In genomic region chr22:46969491-46969890, GRCh38 we compare ENCODE assay signal across 11 cellular contexts.
DNase-seq lines count a peak whose midpoint lies in the region; ATAC-seq, FAIRE-seq and TF ChIP-seq lines count a peak whose summit lies in the region.
"Had no signal": no experiment of that assay in that cellular context is flagged by ENCODE, and none has a peak within 500 bp of the region (broad histone marks: within the 10 kb centered on the region; RNA-seq: fewer than 3 reads in every experiment).

No MANE protein-coding gene starts in this region.

- TF ChIP-seq CTCF in osteoblast (IDR thresholded peaks at IDR 0.05; ENCODE audit: extremely low read depth, low read depth, low read length) = no peak

- no peak overlapping the region for H3K27ac ChIP-seq in osteoblast (ENCODE audit: low read depth, low read length)

- H4K20me1 ChIP-seq in osteoblast (ENCODE audit: insufficient read depth, low read length) = peaks cover 22% of the 10 kb centered on the region

- peak; percentile 72 for ATAC-seq in GM21423 (IDR thresholded peaks at IDR 0.05; ENCODE audit: unreplicated experiment)
- peak; percentile 86 for ATAC-seq in HG03378 (IDR thresholded peaks at IDR 0.05; ENCODE audit: unreplicated experiment)

- no peaks in the 10 kb centered on the region for H3K27me3 ChIP-seq in osteoblast (ENCODE audit: insufficient read depth, low read length)
- H3K27me3 ChIP-seq: upper lobe of left lung had no signal

- peaks cover 3% of the 10 kb centered on the region for H3K79me2 ChIP-seq in osteoblast (ENCODE audit: insufficient read depth, low read length)

- DNase-seq in GM18507 (ENCODE audit: extremely low spot score, insufficient read length, low read depth) (peak; percentile 72), osteoblast (ENCODE audit: insufficient read length, low spot score, missing footprints) (peak; percentile 50), SIG-M5 treated with dmso at 0.1 percent for 504 hours (lab: John Stamatoyannopoulos, UW; ENCODE audit: unreplicated experiment) (no peak), HUDEP-2 (lab: John Stamatoyannopoulos, UW; ENCODE audit: unreplicated experiment in 76 of 76) (no peak), NCI-H2029 (lab: John Stamatoyannopoulos, UW) (no peak), cerebellum (ENCODE audit: low spot score) (no peak)
- DNase-seq: KG1, SHP77, upper lobe of left lung had no signal

- peak; percentile 81 for FAIRE-seq in GM18507 (lab: Jason Lieb, UNC)

- no peak overlapping the region for H3K4me2 ChIP-seq in osteoblast (ENCODE audit: insufficient read depth, low read length)

- no peaks in the 10 kb centered on the region for H3K4me1 ChIP-seq in osteoblast (ENCODE audit: insufficient read depth, low read length)

- H3K9me3 ChIP-seq in osteoblast (ENCODE audit: low read depth, low read length) = no peaks in the 10 kb centered on the region
- H3K9me3 ChIP-seq: upper lobe of left lung had no signal

- no peak overlapping the region for H2AFZ ChIP-seq in osteoblast (ENCODE audit: low read length)

- no peak overlapping the region for H3K4me3 ChIP-seq in osteoblast (ENCODE audit: insufficient read depth, low read length)
- H3K4me3 ChIP-seq: upper lobe of left lung had no signal

- peaks cover 2% of the 10 kb centered on the region for H3K36me3 ChIP-seq in osteoblast (ENCODE audit: insufficient read depth, low read length)

Comparison
In these comparisons a context has a peak if more than half of its experiments do, and no peak if none do; other contexts are left out.
1. DNase-seq: peak in GM18507 (single experiment) and osteoblast (single experiment); none in SIG-M5 treated with dmso at 0.1 percent for 504 hours (single experiment), HUDEP-2 (0 of 76), NCI-H2029 (single experiment) and cerebellum (single experiment).